1 cellular context compared by ENCODE assay signal in genomic region chr6:149860834-149861602, GRCh38.
A peak's percentile ranks its signal among the peaks of the same experiment; 100 is the strongest.
TF ChIP-seq lines count a peak whose summit lies in the region.

No MANE protein-coding gene starts in this region.

TF ChIP-seq in HepG2, 621 proteins besides CTCF, POLR2A, EP300 and RAD21 (continued from another document and continues in another):
- peak; percentile 47; the same call in 1 of the 2 replicates for TF ChIP-seq TCF7 (IDR thresholded peaks at IDR 0.05; ENCODE audit: low read depth)
- TF ChIP-seq HBP1 (CRISPR knock-in tag; IDR thresholded peaks at IDR 0.05; ENCODE audit: low read depth) = peak; percentile 58; the same call in 1 of the 2 replicates
- TF ChIP-seq ATF7 (IDR thresholded peaks at IDR 0.05) = no peak
- TF ChIP-seq ATF7 (CRISPR knock-in tag; IDR thresholded peaks at IDR 0.05) = no peak
- TF ChIP-seq NCOA2 (CRISPR knock-in tag; IDR thresholded peaks at IDR 0.05) = peak; percentile 83
- TF ChIP-seq CCAR2 (optimal IDR thresholded peaks at IDR 0.05; ENCODE audit: low read depth, low read length) = no peak
- no peak for TF ChIP-seq ZNF496 (CRISPR knock-in tag; IDR thresholded peaks at IDR 0.05; ENCODE audit: insufficient replicate concordance)
- TF ChIP-seq MYNN (CRISPR knock-in tag; IDR thresholded peaks at IDR 0.05; ENCODE audit: low read depth) = no peak
- TF ChIP-seq TEAD2 (CRISPR knock-in tag; IDR thresholded peaks at IDR 0.05) = no peak
- TF ChIP-seq ESRRA (CRISPR knock-in tag; IDR thresholded peaks at IDR 0.05; ENCODE audit: low read depth) = no peak
- no peak for TF ChIP-seq ZNF296 (CRISPR knock-in tag; conservative IDR thresholded peaks at IDR 0.05)
- no peak for TF ChIP-seq TRAFD1 (CRISPR knock-in tag; IDR thresholded peaks at IDR 0.05; ENCODE audit: borderline replicate concordance)
- TF ChIP-seq KDM4B (CRISPR knock-in tag; IDR thresholded peaks at IDR 0.05) = peak; percentile 68; the same call in 1 of the 2 replicates
- no peak for TF ChIP-seq SP1 (IDR thresholded peaks at IDR 0.05)
- TF ChIP-seq SP1 (CRISPR knock-in tag; IDR thresholded peaks at IDR 0.05) = peak; percentile 17; the same call in 1 of the 2 replicates
- no peak; the same call in 1 of the 2 replicates for TF ChIP-seq ARNTL (CRISPR knock-in tag; IDR thresholded peaks at IDR 0.05)
- no peak for TF ChIP-seq MZF1 (CRISPR knock-in tag; IDR thresholded peaks at IDR 0.05; ENCODE audit: borderline replicate concordance)
- TF ChIP-seq ZNF839 (CRISPR knock-in tag; IDR thresholded peaks at IDR 0.05; ENCODE audit: borderline replicate concordance) = no peak
- no peak for TF ChIP-seq KLF13 (CRISPR knock-in tag; IDR thresholded peaks at IDR 0.05)
- 0 out of 2 replicates have a peak, but pooled peaks have one; percentile 24 for TF ChIP-seq RFX3 (CRISPR knock-in tag; IDR thresholded peaks at IDR 0.05)
- no peak for TF ChIP-seq HCFC1 (IDR thresholded peaks at IDR 0.05; ENCODE audit: low read depth, low read length)
- no peak for TF ChIP-seq SETDB1 (CRISPR knock-in tag; IDR thresholded peaks at IDR 0.05; ENCODE audit: borderline replicate concordance)
- TF ChIP-seq ZNF326 (CRISPR knock-in tag; IDR thresholded peaks at IDR 0.05; ENCODE audit: borderline replicate concordance) = no peak
- no peak; the same call in 1 of the 2 replicates for TF ChIP-seq ZNF761 (CRISPR knock-in tag; conservative IDR thresholded peaks at IDR 0.05)
- TF ChIP-seq SMARCE1 (IDR thresholded peaks at IDR 0.05; ENCODE audit: borderline replicate concordance) = no peak
- TF ChIP-seq TEF (CRISPR knock-in tag; IDR thresholded peaks at IDR 0.05) = no peak
- no peak for TF ChIP-seq NPAS2 (CRISPR knock-in tag; IDR thresholded peaks at IDR 0.05; ENCODE audit: borderline replicate concordance)
- no peak; the same call in 1 of the 2 replicates for TF ChIP-seq NFKB2 (CRISPR knock-in tag; IDR thresholded peaks at IDR 0.05; ENCODE audit: borderline replicate concordance)
- 0 out of 2 replicates have a peak, but pooled peaks have one; percentile 5 for TF ChIP-seq E2F5 (CRISPR knock-in tag; conservative IDR thresholded peaks at IDR 0.05)
- TF ChIP-seq ZSCAN12 (CRISPR knock-in tag; IDR thresholded peaks at IDR 0.05) = no peak
- TF ChIP-seq ZNF318 (CRISPR knock-in tag; IDR thresholded peaks at IDR 0.05) = no peak
- TF ChIP-seq AFF4 (CRISPR knock-in tag; IDR thresholded peaks at IDR 0.05) = no peak
- TF ChIP-seq ZNF512 (CRISPR knock-in tag; IDR thresholded peaks at IDR 0.05) = no peak; the same call in 1 of the 2 replicates
- TF ChIP-seq EED (CRISPR knock-in tag; IDR thresholded peaks at IDR 0.05) = 0 out of 2 replicates have a peak, but pooled peaks have one; percentile 27
- no peak for TF ChIP-seq ZNF563 (CRISPR knock-in tag; IDR thresholded peaks at IDR 0.05)
- no peak for TF ChIP-seq PBX2 (CRISPR knock-in tag; IDR thresholded peaks at IDR 0.05)
- TF ChIP-seq ZNF672 (CRISPR knock-in tag; IDR thresholded peaks at IDR 0.05) = no peak
- 0 out of 2 replicates have a peak, but pooled peaks have one; percentile 15 for TF ChIP-seq KMT2A (CRISPR knock-in tag; IDR thresholded peaks at IDR 0.05)
- TF ChIP-seq PTBP1 (IDR thresholded peaks at IDR 0.05; ENCODE audit: low read depth, low read length, poor library complexity, severe bottlenecking) = no peak
- no peak for TF ChIP-seq TCF12 (IDR thresholded peaks at IDR 0.05)
- TF ChIP-seq TCF12 (CRISPR knock-in tag; IDR thresholded peaks at IDR 0.05) = no peak
- peak; percentile 74; the same call in 1 of the 2 replicates for TF ChIP-seq ZNF567 (CRISPR knock-in tag; IDR thresholded peaks at IDR 0.05; ENCODE audit: borderline replicate concordance)
- TF ChIP-seq ZNF720 (CRISPR knock-in tag; IDR thresholded peaks at IDR 0.05) = no peak
- TF ChIP-seq SP4 (CRISPR knock-in tag; IDR thresholded peaks at IDR 0.05) = 0 out of 2 replicates have a peak, but pooled peaks have one; percentile 27
- TF ChIP-seq ZNF775 (CRISPR knock-in tag; IDR thresholded peaks at IDR 0.05; ENCODE audit: borderline replicate concordance) = no peak
